ENCODE assay signal across 1 cellular context in the genomic region with DNA sequence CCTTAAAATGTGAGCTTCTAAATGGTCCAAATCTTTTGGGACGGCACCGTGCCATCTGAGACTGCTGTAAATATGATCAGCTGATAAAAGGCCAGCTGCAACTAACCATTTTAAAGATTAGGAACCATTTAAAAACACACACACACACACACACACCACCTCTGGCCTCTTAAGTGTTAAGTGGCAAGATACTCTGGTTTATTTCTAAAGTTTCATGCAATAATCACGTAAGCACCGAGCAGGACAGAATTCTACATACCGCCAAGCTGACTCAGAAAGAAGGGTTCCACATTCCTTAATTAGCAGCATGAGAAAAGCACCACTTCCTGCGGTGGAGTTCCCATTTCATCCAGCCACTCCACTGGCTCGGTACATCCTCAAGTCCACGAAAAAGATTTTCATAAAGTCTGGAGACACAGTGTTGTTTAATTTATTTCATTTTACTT.
TF ChIP-seq lines count a peak whose summit lies in the region.

No MANE protein-coding gene starts in this region.

TF ChIP-seq in GM23338, 12 proteins besides CTCF, POLR2A, EP300 and RAD21 (continued from another document):
- TF ChIP-seq, protein P1, sequence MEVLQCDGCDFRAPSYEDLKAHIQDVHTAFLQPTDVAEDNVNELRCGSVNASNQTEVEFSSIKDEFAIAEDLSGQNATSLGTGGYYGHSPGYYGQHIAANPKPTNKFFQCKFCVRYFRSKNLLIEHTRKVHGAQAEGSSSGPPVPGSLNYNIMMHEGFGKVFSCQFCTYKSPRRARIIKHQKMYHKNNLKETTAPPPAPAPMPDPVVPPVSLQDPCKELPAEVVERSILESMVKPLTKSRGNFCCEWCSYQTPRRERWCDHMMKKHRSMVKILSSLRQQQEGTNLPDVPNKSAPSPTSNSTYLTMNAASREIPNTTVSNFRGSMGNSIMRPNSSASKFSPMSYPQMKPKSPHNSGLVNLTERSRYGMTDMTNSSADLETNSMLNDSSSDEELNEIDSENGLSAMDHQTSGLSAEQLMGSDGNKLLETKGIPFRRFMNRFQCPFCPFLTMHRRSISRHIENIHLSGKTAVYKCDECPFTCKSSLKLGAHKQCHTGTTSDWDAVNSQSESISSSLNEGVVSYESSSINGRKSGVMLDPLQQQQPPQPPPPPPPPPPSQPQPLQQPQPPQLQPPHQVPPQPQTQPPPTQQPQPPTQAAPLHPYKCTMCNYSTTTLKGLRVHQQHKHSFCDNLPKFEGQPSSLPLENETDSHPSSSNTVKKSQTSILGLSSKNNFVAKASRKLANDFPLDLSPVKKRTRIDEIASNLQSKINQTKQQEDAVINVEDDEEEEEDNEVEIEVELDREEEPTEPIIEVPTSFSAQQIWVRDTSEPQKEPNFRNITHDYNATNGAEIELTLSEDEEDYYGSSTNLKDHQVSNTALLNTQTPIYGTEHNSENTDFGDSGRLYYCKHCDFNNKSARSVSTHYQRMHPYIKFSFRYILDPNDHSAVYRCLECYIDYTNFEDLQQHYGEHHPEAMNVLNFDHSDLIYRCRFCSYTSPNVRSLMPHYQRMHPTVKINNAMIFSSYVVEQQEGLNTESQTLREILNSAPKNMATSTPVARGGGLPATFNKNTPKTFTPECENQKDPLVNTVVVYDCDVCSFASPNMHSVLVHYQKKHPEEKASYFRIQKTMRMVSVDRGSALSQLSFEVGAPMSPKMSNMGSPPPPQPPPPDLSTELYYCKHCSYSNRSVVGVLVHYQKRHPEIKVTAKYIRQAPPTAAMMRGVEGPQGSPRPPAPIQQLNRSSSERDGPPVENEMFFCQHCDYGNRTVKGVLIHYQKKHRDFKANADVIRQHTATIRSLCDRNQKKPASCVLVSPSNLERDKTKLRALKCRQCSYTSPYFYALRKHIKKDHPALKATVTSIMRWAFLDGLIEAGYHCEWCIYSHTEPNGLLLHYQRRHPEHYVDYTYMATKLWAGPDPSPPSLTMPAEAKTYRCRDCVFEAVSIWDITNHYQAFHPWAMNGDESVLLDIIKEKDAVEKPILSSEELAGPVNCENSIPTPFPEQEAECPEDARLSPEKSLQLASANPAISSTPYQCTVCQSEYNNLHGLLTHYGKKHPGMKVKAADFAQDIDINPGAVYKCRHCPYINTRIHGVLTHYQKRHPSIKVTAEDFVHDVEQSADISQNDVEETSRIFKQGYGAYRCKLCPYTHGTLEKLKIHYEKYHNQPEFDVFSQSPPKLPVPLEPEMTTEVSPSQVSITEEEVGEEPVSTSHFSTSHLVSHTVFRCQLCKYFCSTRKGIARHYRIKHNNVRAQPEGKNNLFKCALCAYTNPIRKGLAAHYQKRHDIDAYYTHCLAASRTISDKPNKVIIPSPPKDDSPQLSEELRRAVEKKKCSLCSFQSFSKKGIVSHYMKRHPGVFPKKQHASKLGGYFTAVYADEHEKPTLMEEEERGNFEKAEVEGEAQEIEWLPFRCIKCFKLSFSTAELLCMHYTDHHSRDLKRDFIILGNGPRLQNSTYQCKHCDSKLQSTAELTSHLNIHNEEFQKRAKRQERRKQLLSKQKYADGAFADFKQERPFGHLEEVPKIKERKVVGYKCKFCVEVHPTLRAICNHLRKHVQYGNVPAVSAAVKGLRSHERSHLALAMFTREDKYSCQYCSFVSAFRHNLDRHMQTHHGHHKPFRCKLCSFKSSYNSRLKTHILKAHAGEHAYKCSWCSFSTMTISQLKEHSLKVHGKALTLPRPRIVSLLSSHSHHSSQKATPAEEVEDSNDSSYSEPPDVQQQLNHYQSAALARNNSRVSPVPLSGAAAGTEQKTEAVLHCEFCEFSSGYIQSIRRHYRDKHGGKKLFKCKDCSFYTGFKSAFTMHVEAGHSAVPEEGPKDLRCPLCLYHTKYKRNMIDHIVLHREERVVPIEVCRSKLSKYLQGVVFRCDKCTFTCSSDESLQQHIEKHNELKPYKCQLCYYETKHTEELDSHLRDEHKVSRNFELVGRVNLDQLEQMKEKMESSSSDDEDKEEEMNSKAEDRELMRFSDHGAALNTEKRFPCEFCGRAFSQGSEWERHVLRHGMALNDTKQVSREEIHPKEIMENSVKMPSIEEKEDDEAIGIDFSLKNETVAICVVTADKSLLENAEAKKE (CRISPR knock-in tag; IDR thresholded peaks at IDR 0.05): no peak
- TF ChIP-seq JUNB (IDR thresholded peaks at IDR 0.05; ENCODE audit: unreplicated experiment) (no peak), POLR2AphosphoS5 (IDR thresholded peaks at IDR 0.05; ENCODE audit: low read depth) (no peak), EZH2 (IDR thresholded peaks at IDR 0.05; ENCODE audit: low read depth, unreplicated experiment) (no peak), CREB1 (CRISPR knock-in tag; IDR thresholded peaks at IDR 0.05; ENCODE audit: low read depth) (no peak), ZNF331 (CRISPR knock-in tag; IDR thresholded peaks at IDR 0.05; ENCODE audit: low read depth) (no peak), NANOG (IDR thresholded peaks at IDR 0.05; ENCODE audit: borderline replicate concordance) (no peak)
- TF ChIP-seq, protein P2, sequence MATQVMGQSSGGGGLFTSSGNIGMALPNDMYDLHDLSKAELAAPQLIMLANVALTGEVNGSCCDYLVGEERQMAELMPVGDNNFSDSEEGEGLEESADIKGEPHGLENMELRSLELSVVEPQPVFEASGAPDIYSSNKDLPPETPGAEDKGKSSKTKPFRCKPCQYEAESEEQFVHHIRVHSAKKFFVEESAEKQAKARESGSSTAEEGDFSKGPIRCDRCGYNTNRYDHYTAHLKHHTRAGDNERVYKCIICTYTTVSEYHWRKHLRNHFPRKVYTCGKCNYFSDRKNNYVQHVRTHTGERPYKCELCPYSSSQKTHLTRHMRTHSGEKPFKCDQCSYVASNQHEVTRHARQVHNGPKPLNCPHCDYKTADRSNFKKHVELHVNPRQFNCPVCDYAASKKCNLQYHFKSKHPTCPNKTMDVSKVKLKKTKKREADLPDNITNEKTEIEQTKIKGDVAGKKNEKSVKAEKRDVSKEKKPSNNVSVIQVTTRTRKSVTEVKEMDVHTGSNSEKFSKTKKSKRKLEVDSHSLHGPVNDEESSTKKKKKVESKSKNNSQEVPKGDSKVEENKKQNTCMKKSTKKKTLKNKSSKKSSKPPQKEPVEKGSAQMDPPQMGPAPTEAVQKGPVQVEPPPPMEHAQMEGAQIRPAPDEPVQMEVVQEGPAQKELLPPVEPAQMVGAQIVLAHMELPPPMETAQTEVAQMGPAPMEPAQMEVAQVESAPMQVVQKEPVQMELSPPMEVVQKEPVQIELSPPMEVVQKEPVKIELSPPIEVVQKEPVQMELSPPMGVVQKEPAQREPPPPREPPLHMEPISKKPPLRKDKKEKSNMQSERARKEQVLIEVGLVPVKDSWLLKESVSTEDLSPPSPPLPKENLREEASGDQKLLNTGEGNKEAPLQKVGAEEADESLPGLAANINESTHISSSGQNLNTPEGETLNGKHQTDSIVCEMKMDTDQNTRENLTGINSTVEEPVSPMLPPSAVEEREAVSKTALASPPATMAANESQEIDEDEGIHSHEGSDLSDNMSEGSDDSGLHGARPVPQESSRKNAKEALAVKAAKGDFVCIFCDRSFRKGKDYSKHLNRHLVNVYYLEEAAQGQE (IDR thresholded peaks at IDR 0.05; ENCODE audit: unreplicated experiment): no peak
